ENCODE assay signal across 8 cellular contexts in genomic region chr20:52191132-52191435, GRCh38. TPM values are rescaled to one million over a fixed set of nuclear protein-coding genes. Genes with fewer than 3 reads are reported as not detected.
DNase-seq lines count a peak whose midpoint lies in the region; ATAC-seq lines count a peak whose summit lies in the region.

No MANE protein-coding gene starts in this region.

- CTCF ChIA-PET in activated naive CD4-positive, alpha-beta T cell treated with anti-CD3 and anti-CD28 coated beads for 36 hours (lab: Charles Lee), result interaction anchor here (0.7 to 1.9 kb wide), 5 partner anchors 9 to 180 kb away, joined by 3 to 7 read pairs (median 4); no protein-coding TSS in a partner anchor
- CTCF ChIA-PET in activated CD4-positive, alpha-beta memory T cell treated with anti-CD3 and anti-CD28 coated beads for 36 hours (lab: Charles Lee), result interaction anchor here (1.1 to 1.9 kb wide), 6 partner anchors 10 to 63 kb away, joined by 3 to 8 read pairs (median 5); no protein-coding TSS in a partner anchor

- H3K27ac ChIP-seq in trophoblast cell (ENCODE audit: low read depth, low read length), result peak overlapping the region; percentile 87

- H3K23ac ChIP-seq in trophoblast cell (ENCODE audit: low read length), result no peak overlapping the region

- H4K91ac ChIP-seq in trophoblast cell (ENCODE audit: low read depth, low read length), result peak overlapping the region; percentile 87

- peak overlapping the region; percentile 92 for H3K4ac ChIP-seq in trophoblast cell (ENCODE audit: low read depth, low read length)

- peak overlapping the region; percentile 76 for H3K4me2 ChIP-seq in trophoblast cell (ENCODE audit: low read length)

- peaks cover 0 to 4% of the 10 kb centered on the region in 2 experiments for H3K36me3 ChIP-seq in trophoblast cell (ENCODE audit: control insufficient read depth in 1 of 2, insufficient read depth in 2 of 2, low read length in 2 of 2)

- peak overlapping the region; percentile 41 for H2AFZ ChIP-seq in trophoblast cell (ENCODE audit: insufficient read depth, low read length, poor library complexity)

- POLR2A ChIA-PET in activated CD4-positive, alpha-beta memory T cell treated with anti-CD3 and anti-CD28 coated beads for 36 hours (lab: Charles Lee), result no interaction called here

- H3K4me3 Mint-ChIP-seq in activated naive CD4-positive, alpha-beta T cell treated with anti-CD3 and anti-CD28 coated beads for 36 hours, result peak overlapping the region; percentile 84
- peak overlapping the region; percentile 92 for H3K4me3 Mint-ChIP-seq in activated CD4-positive, alpha-beta memory T cell treated with anti-CD3 and anti-CD28 coated beads for 36 hours

- no peaks in the 10 kb centered on the region for H3K9me3 Mint-ChIP-seq in activated naive CD4-positive, alpha-beta T cell treated with anti-CD3 and anti-CD28 coated beads for 36 hours
- H3K9me3 Mint-ChIP-seq in activated CD4-positive, alpha-beta memory T cell treated with anti-CD3 and anti-CD28 coated beads for 36 hours, result no peaks in the 10 kb centered on the region

- peaks cover 5% of the 10 kb centered on the region for H3K79me2 ChIP-seq in trophoblast cell (ENCODE audit: control insufficient read depth, insufficient read depth, low read length, poor library complexity)

- H3K4me1 Mint-ChIP-seq in activated naive CD4-positive, alpha-beta T cell treated with anti-CD3 and anti-CD28 coated beads for 36 hours (ENCODE audit: low read depth), result peaks cover 20% of the 10 kb centered on the region
- peaks cover 20% of the 10 kb centered on the region for H3K4me1 Mint-ChIP-seq in activated CD4-positive, alpha-beta memory T cell treated with anti-CD3 and anti-CD28 coated beads for 36 hours (ENCODE audit: low read depth)

- peak; percentile 30 for ATAC-seq in HG03095 (IDR thresholded peaks at IDR 0.05; ENCODE audit: unreplicated experiment)

- H3K27ac Mint-ChIP-seq in activated naive CD4-positive, alpha-beta T cell treated with anti-CD3 and anti-CD28 coated beads for 36 hours, result peak overlapping the region; percentile 91
- H3K27ac Mint-ChIP-seq in activated CD4-positive, alpha-beta memory T cell treated with anti-CD3 and anti-CD28 coated beads for 36 hours, result peak overlapping the region; percentile 85

- no CpG with 5 or more reads among the region's 17 CpGs for WGBS in trophoblast cell (ENCODE audit: extremely low coverage, insufficient coverage, insufficient read length)

- intact Hi-C loops in activated naive CD4-positive, alpha-beta T cell treated with anti-CD3 and anti-CD28 coated beads for 36 hours (cut with micrococcal nuclease), result no loop called here
- intact Hi-C loops in activated CD4-positive, alpha-beta memory T cell treated with anti-CD3 and anti-CD28 coated beads for 36 hours (cut with micrococcal nuclease), result loop anchor here (1.0 kb wide), 1 partner anchor 116 kb away; no protein-coding TSS in a partner anchor

- H3K27me3 ChIP-seq in trophoblast cell (ENCODE audit: insufficient read depth, low read length), result no peaks in the 10 kb centered on the region

- H2BK120ac ChIP-seq in trophoblast cell (ENCODE audit: insufficient read depth, low read length, poor library complexity), result peak overlapping the region; percentile 73

- H3K9me3 ChIP-seq in trophoblast cell (ENCODE audit: insufficient read depth, low read depth, low read length), result no peaks in the 10 kb centered on the region

- peak overlapping the region; percentile 77 for H2BK5ac ChIP-seq in trophoblast cell (ENCODE audit: low read depth, low read length, poor library complexity)

- peak overlapping the region; percentile 95 for H3K18ac ChIP-seq in trophoblast cell (ENCODE audit: low read length)

- H3K36me3 Mint-ChIP-seq in activated naive CD4-positive, alpha-beta T cell treated with anti-CD3 and anti-CD28 coated beads for 36 hours (ENCODE audit: low read depth), result peaks cover 3% of the 10 kb centered on the region
- H3K36me3 Mint-ChIP-seq in activated CD4-positive, alpha-beta memory T cell treated with anti-CD3 and anti-CD28 coated beads for 36 hours, result peaks cover 5% of the 10 kb centered on the region

- no peaks in the 10 kb centered on the region for H3K27me3 Mint-ChIP-seq in activated naive CD4-positive, alpha-beta T cell treated with anti-CD3 and anti-CD28 coated beads for 36 hours (ENCODE audit: low read depth)
- no peaks in the 10 kb centered on the region for H3K27me3 Mint-ChIP-seq in activated CD4-positive, alpha-beta memory T cell treated with anti-CD3 and anti-CD28 coated beads for 36 hours

- no peak overlapping the region for H2BK12ac ChIP-seq in trophoblast cell (ENCODE audit: low read length)

- peak overlapping the region; percentile 95 for H3K4me3 ChIP-seq in trophoblast cell (ENCODE audit: low read depth, low read length)

- no peak for DNase-seq in activated naive CD4-positive, alpha-beta T cell treated with anti-CD3 and anti-CD28 coated beads for 36 hours
- no peak for DNase-seq in activated naive CD4-positive, alpha-beta T cell treated with Interleukin-2 at 50 U/mL for 16 hours
- DNase-seq in activated CD4-positive, alpha-beta memory T cell treated with anti-CD3 and anti-CD28 coated beads for 36 hours, result no peak
- DNase-seq in glomerular visceral epithelial cell (ENCODE audit: extremely low spot score), result peak; percentile 41
- DNase-seq in trophoblast cell, result no peak
- DNase-seq in DMS153 (lab: John Stamatoyannopoulos, UW), result no peak
- DNase-seq in activated CD4-positive, CD25-positive, alpha-beta regulatory T cell (lab: John Stamatoyannopoulos, UW), result no peak

- H2AK5ac ChIP-seq in trophoblast cell (ENCODE audit: low read length), result no peak overlapping the region

- peaks cover 9% of the 10 kb centered on the region for H3K79me1 ChIP-seq in trophoblast cell (ENCODE audit: low read length)

- peaks cover 0 to 3% of the 10 kb centered on the region in 2 experiments for H3K4me1 ChIP-seq in trophoblast cell (ENCODE audit: control insufficient read depth in 1 of 2, insufficient read depth in 2 of 2, low read length in 2 of 2)

- peak overlapping the region; percentile 92 for H3K14ac ChIP-seq in trophoblast cell (ENCODE audit: low read length)

- H4K12ac ChIP-seq in trophoblast cell (ENCODE audit: low read depth, low read length), result peak overlapping the region; percentile 87

- peak overlapping the region; percentile 98 for H3K9ac ChIP-seq in trophoblast cell (ENCODE audit: low read length)

- peak overlapping the region; percentile 99 for H4K8ac ChIP-seq in trophoblast cell (ENCODE audit: low read depth, low read length)

RNA-seq across cellular contexts. Expression of gene ZFP64, which starts 0.5 kb away (rescaled TPM):
- 10 to 100 TPM; 11.7 to 12.2 TPM for total RNA-seq in activated naive CD4-positive, alpha-beta T cell treated with anti-CD3 and anti-CD28 coated beads for 36 hours
- 10 to 100 TPM in 1 of 2 experiments, 1 to 10 TPM in 1; 9.2 to 11.8 TPM for total RNA-seq in activated CD4-positive, alpha-beta memory T cell treated with anti-CD3 and anti-CD28 coated beads for 36 hours
- 10.1 and 10.4 TPM in 2 replicates for polyA plus RNA-seq in trophoblast cell (2013)
